ENCODE assay signal across 1 cellular context in the genomic region with DNA sequence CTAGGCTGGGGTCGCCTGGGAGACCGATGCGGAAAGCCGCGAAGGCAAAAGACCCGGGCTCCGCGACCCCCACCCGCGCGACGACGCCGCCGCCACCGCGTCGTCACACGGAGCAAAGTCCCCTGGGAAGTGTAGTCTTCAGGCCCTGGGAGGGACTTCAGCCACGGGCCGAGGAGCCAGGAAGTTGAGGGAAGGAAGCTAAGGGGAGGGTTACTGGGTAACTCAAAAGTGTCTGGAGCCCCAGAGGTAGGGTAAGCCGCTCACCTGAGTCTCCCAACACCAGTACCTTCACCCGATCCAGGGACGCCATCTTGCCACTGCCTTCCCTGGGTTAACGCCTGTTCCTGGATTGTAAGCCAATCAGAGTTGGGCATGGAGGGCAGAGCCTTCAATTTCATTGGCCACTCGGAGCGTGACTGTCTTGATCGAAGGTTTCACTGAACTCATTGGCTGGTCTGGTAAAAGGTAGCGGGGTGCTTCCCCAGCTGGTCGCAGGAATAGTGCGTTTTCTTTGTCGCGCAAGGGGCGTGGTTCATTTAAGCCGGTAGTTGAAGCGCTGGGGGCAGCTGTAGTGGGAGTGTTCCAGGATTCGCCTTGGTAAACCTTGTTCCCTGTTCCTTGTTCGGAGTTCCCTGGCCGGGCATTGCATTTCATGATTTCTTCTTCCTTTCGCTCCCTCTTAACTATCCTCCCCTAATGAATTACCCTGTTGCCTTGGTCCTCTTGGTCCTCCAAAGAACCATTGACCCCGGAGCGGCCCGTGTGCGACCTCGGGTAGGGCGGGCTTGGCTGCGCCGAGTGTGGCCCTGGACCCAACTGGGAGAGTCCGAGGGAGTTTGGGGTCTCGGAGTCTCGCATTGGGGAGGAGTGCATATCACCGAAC.
TF ChIP-seq lines count a peak whose summit lies in the region.

GTF2E1 (plus strand) TSS at position 547 of the 883 bp plus-strand sequence. CDS start 7,809 bp downstream, outside the sequence.
RABL3 (minus strand) TSS at position 319 of the 883 bp plus-strand sequence; CDS start at position 310, 9 bp downstream.

TF ChIP-seq in A549, 52 proteins besides CTCF, POLR2A, EP300 and RAD21 (continued from another document):
- no peak for TF ChIP-seq NR3C1 (IDR thresholded peaks at IDR 0.05)
- TF ChIP-seq PHF8 (IDR thresholded peaks at IDR 0.05; ENCODE audit: borderline replicate concordance, low read depth): peak; percentile 64; the same call in 1 of the 2 replicates
- TF ChIP-seq CHD2 (IDR thresholded peaks at IDR 0.05; ENCODE audit: low read length, partially characterized antibody): peak; percentile 24
- TF ChIP-seq MYC (IDR thresholded peaks at IDR 0.05; ENCODE audit: borderline replicate concordance, low read length): 0 out of 2 replicates have a peak, but pooled peaks have one; percentile 51
- TF ChIP-seq KDM5A (IDR thresholded peaks at IDR 0.05): peak; percentile 81
- no peak for TF ChIP-seq CBX8 (IDR thresholded peaks at IDR 0.05)
- no peak for TF ChIP-seq SREBF2 (IDR thresholded peaks at IDR 0.05)
- peak; percentile 69; the same call in 1 of the 2 replicates for TF ChIP-seq E2F6 (IDR thresholded peaks at IDR 0.05; ENCODE audit: borderline replicate concordance, low read depth)
- TF ChIP-seq RFX5 (IDR thresholded peaks at IDR 0.05): peak; percentile 70; the same call in 1 of the 2 replicates
- peak; percentile 16 to 54; a peak in 3 of 5 replicates for TF ChIP-seq JUN (IDR thresholded peaks at IDR 0.05)
- TF ChIP-seq, protein P1, sequence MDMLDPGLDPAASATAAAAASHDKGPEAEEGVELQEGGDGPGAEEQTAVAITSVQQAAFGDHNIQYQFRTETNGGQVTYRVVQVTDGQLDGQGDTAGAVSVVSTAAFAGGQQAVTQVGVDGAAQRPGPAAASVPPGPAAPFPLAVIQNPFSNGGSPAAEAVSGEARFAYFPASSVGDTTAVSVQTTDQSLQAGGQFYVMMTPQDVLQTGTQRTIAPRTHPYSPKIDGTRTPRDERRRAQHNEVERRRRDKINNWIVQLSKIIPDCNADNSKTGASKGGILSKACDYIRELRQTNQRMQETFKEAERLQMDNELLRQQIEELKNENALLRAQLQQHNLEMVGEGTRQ (IDR thresholded peaks at IDR 0.05): peak; percentile 37
